Comparison of ENCODE assay signal across 8 cellular contexts in the genomic region with DNA sequence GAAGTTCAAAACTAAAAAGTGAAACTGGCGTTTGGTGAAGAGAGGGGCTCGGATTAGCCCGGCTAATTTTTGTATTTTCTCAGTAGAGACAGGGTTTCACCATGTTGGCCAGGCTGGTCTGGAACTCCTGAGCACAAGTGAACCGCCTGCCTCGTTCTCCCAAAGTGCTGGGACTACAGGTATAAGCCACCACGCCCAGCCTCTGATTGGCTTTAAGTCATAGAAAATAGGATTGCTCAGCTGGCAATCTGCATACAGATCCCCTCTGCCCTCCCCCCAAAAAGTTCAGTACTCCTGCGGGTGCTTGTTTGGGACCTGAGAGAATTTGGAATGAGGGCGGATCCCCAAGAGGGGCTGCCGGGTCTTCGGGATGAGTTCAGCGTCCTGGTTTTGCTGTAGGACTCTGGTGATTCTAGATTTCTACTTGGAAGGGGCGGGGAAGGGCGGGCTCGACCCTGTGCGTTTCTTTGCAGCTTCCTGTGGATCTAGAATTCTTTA. TPM values are rescaled to one million over a fixed set of nuclear protein-coding genes. Genes with fewer than 3 reads are reported as not detected.
DNase-seq lines count a peak whose midpoint lies in the region; ATAC-seq and TF ChIP-seq lines count a peak whose summit lies in the region.

No MANE protein-coding gene starts in this region.

- peaks cover 3 to 10% of the 10 kb centered on the region in 2 donors for H3K36me3 Mint-ChIP-seq in CD4-positive, alpha-beta memory T cell
- H3K36me3 Mint-ChIP-seq in IgD-negative memory B cell (no peaks in the 10 kb centered on the region), nephron (ENCODE audit: low read depth) (no peaks in the 10 kb centered on the region)
- peaks cover 13% of the 10 kb centered on the region for H3K36me3 Mint-ChIP-seq in dendritic cell treated with granulocyte-macrophage colony-stimulating factor and Interleukin-4, amounts not matched to agents 40 ng/mL and 50 ng/mL, for 4 days (ENCODE audit: low read depth)

- POLR2A ChIA-PET in CD4-positive, alpha-beta memory T cell (lab: Charles Lee; ENCODE audit: partially characterized antibody): interaction anchor here (0.9 to 1.8 kb wide), 5 partner anchors 14 to 102 kb away, joined by 3 to 12 read pairs (median 5); no protein-coding TSS in a partner anchor

- no peaks in the 10 kb centered on the region for H3K27me3 ChIP-seq in CD4-positive, alpha-beta memory T cell (ENCODE audit: insufficient read depth, low read length)

- peaks cover 21% of the 10 kb centered on the region for H3K4me1 ChIP-seq in CD4-positive, alpha-beta memory T cell (ENCODE audit: insufficient read depth, low read length)

- no peak for DNase-seq in CD4-positive, alpha-beta memory T cell
- DNase-seq in NCI-H1092 (lab: John Stamatoyannopoulos, UW): no peak
- DNase-seq in pons (ENCODE audit: low spot score): no peak
- DNase-seq in NCI-H526 treated with DMSO at 0.1 percent for 48 hours (lab: John Stamatoyannopoulos, UW): no peak

- ATAC-seq in GM21619 (IDR thresholded peaks at IDR 0.05; ENCODE audit: unreplicated experiment): no peak

- H3K9me3 Mint-ChIP-seq in CD4-positive, alpha-beta memory T cell: peaks cover 0 to 2% (median 0%) of the 10 kb centered on the region in 8 donors
- H3K9me3 Mint-ChIP-seq in IgD-negative memory B cell (no peaks in the 10 kb centered on the region), nephron (no peaks in the 10 kb centered on the region)
- H3K9me3 Mint-ChIP-seq in dendritic cell treated with granulocyte-macrophage colony-stimulating factor and Interleukin-4, amounts not matched to agents 40 ng/mL and 50 ng/mL, for 4 days: no peaks in the 10 kb centered on the region

- peak overlapping the region in 1 of 2 donors; percentile 45 for H3K4me3 ChIP-seq in CD4-positive, alpha-beta memory T cell (ENCODE audit: low read length in 2 of 2)

- no peaks in the 10 kb centered on the region for H3K36me3 ChIP-seq in CD4-positive, alpha-beta memory T cell (ENCODE audit: insufficient read depth, low read length)

- no peaks in the 10 kb centered on the region for H3K9me3 ChIP-seq in CD4-positive, alpha-beta memory T cell (ENCODE audit: control insufficient read depth in 1 of 2, low read length in 2 of 2)

- H3K27ac Mint-ChIP-seq in CD4-positive, alpha-beta memory T cell: peak overlapping the region; percentile 85 to 94 (median 87)
- H3K27ac Mint-ChIP-seq in IgD-negative memory B cell (peak overlapping the region; percentile 73 to 91 (median 85)), nephron (peak overlapping the region in 2 of 3 experiments; percentile 74 to 82)
- peak overlapping the region; percentile 25 for H3K27ac Mint-ChIP-seq in dendritic cell treated with granulocyte-macrophage colony-stimulating factor and Interleukin-4, amounts not matched to agents 40 ng/mL and 50 ng/mL, for 4 days

- no peak for TF ChIP-seq CTCF in nephron (IDR thresholded peaks at IDR 0.05; ENCODE audit: unreplicated experiment in 3 of 3)

- H3K4me3 Mint-ChIP-seq in CD4-positive, alpha-beta memory T cell: peak overlapping the region; percentile 81 to 88 (median 88)
- H3K4me3 Mint-ChIP-seq in IgD-negative memory B cell (peak overlapping the region; percentile 87 to 98 (median 95)), nephron (peak overlapping the region; percentile 82 to 91 (median 87))
- H3K4me3 Mint-ChIP-seq in dendritic cell treated with granulocyte-macrophage colony-stimulating factor and Interleukin-4, amounts not matched to agents 40 ng/mL and 50 ng/mL, for 4 days: peak overlapping the region; percentile 98

- H3K27ac ChIP-seq in CD4-positive, alpha-beta memory T cell (ENCODE audit: low read depth, low read length): peak overlapping the region; percentile 43

- intact Hi-C loops in CD4-positive, alpha-beta memory T cell (cut with micrococcal nuclease): loop anchor here (1.0 to 5.0 kb wide), 4 partner anchors 14 to 98 kb away; no protein-coding TSS in a partner anchor
- intact Hi-C loops in dendritic cell treated with granulocyte-macrophage colony-stimulating factor and Interleukin-4, amounts not matched to agents 40 ng/mL and 50 ng/mL, for 4 days (cut with micrococcal nuclease): loop anchor here (5.0 kb wide), 1 partner anchor 62 kb away; no protein-coding TSS in a partner anchor

- H3K27me3 Mint-ChIP-seq in CD4-positive, alpha-beta memory T cell: no peaks in the 10 kb centered on the region
- H3K27me3 Mint-ChIP-seq in IgD-negative memory B cell: no peaks in the 10 kb centered on the region
- no peaks in the 10 kb centered on the region for H3K27me3 Mint-ChIP-seq in dendritic cell treated with granulocyte-macrophage colony-stimulating factor and Interleukin-4, amounts not matched to agents 40 ng/mL and 50 ng/mL, for 4 days
- H3K27me3 Mint-ChIP-seq in nephron (ENCODE audit: low read depth): peaks cover 3% of the 10 kb centered on the region

- CTCF ChIA-PET in CD4-positive, alpha-beta memory T cell (lab: Charles Lee; ENCODE audit: partially characterized antibody): interaction anchor here (1.0 to 1.4 kb wide), 3 partner anchors 14 to 97 kb away, joined by 4 to 5 read pairs (median 4); no protein-coding TSS in a partner anchor

- H3K4me1 Mint-ChIP-seq in CD4-positive, alpha-beta memory T cell: peaks cover 4 to 33% (median 18%) of the 10 kb centered on the region in 4 donors
- H3K4me1 Mint-ChIP-seq in IgD-negative memory B cell (peaks cover 14 to 20% (median 15%) of the 10 kb centered on the region in 3 donors), nephron (peaks cover 14% of the 10 kb centered on the region)
- peaks cover 6% of the 10 kb centered on the region for H3K4me1 Mint-ChIP-seq in dendritic cell treated with granulocyte-macrophage colony-stimulating factor and Interleukin-4, amounts not matched to agents 40 ng/mL and 50 ng/mL, for 4 days (ENCODE audit: low read depth)

RNA-seq across cellular contexts. Expression of gene PRKX, which starts 0.5 kb away (rescaled TPM):
- total RNA-seq in CD4-positive, alpha-beta memory T cell: 10 to 100 TPM; 66.7 to 70.2 TPM
- polyA plus RNA-seq in CD4-positive, alpha-beta memory T cell: 10 to 100 TPM; 63.0 to 73.9 TPM
- polyA plus RNA-seq in IgD-negative memory B cell: 73.9 TPM

Comparison
In these comparisons a context has a peak if more than half of its experiments do, and no peak if none do; other contexts are left out.
1. H3K27ac Mint-ChIP-seq: peak in every context shown above with its lines; median percentile 87 in CD4-positive, alpha-beta memory T cell; 85 in IgD-negative memory B cell; 78 in nephron; 25 in dendritic cell treated with granulocyte-macrophage colony-stimulating factor and Interleukin-4, amounts not matched to agents 40 ng/mL and 50 ng/mL, for 4 days.